ENCODE assay signal across 8 cellular contexts in the genomic region with DNA sequence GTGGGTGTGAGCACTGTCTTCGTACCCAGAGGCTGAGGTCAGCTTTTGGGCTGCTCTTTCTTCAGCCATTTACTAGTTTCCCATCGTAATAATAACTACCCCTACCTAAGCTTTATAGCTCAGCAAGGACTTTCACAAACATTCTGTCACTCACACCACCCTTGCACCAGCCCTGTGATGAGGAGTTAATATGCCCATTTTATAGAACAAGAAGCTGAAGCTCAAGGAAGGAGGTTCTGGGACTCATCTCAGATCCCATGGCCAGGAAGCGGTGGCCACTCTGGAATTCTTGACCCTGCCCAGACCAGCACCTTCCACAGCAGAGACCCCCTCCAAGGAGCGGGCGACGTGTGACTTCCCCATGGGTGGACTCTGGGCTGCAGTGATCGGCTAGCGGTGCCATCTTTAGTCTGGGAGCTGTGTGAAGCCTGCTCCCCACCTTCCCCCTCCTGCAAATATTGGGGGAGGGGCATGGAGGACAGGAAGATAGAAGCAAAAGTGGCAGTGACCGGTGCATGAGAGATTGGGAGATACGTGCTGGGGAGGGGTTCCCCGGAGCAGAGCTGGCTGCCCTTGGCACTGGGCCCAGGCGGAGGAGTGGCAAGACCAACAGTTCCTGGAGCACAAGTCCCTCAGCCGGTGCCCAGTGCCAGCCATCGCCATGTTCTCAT.
A peak's percentile ranks its signal among the peaks of the same experiment; 100 is the strongest.
DNase-seq lines count a peak whose midpoint lies in the region; ATAC-seq lines count a peak whose summit lies in the region.

No MANE protein-coding gene starts in this region.

- H3K9ac ChIP-seq in BLaER1 (no peak overlapping the region), mucosa of rectum (ENCODE audit: low read depth in 1 of 2, low read length in 2 of 2) (peak overlapping the region; percentile 47 to 66)

- DNase-seq in M059J (ENCODE audit: low read depth) (peak; percentile 22), caudate nucleus (lab: John Stamatoyannopoulos, UW) (peak in 27 of 61 donors; percentile 12 to 59 (median 35)), HK-2 (ENCODE audit: unreplicated experiment) (no peak), SK-N-DZ (ENCODE audit: low spot score) (no peak)
- DNase-seq in activated CD4-positive, alpha-beta T cell treated with anti-CD3 and anti-CD28 coated beads for 48 hours = no peak

- no peaks in the 10 kb centered on the region for H3K9me3 ChIP-seq in BLaER1
- H3K9me3 ChIP-seq in mucosa of rectum (ENCODE audit: control insufficient read depth in 2 of 2, low read length in 2 of 2) = no peaks in the 10 kb centered on the region

- peaks cover 80% of the 10 kb centered on the region for H3K4me1 ChIP-seq in BLaER1
- H3K4me1 ChIP-seq in mucosa of rectum (ENCODE audit: control insufficient read depth in 2 of 2, insufficient read depth in 2 of 2, low read length in 2 of 2) = peaks cover 61 to 69% of the 10 kb centered on the region in 2 donors

- H3K27me3 ChIP-seq in BLaER1 (no peaks in the 10 kb centered on the region), mucosa of rectum (ENCODE audit: control insufficient read depth in 2 of 2, insufficient read depth in 2 of 2, low read length in 2 of 2) (no peaks in the 10 kb centered on the region)

- H3K4me3 ChIP-seq in BLaER1 = no peak overlapping the region
- H3K4me3 ChIP-seq in mucosa of rectum (ENCODE audit: low read length in 2 of 2) = peak overlapping the region in 1 of 2 donors; percentile 37

- no peaks in the 10 kb centered on the region for H3K36me3 ChIP-seq in BLaER1
- no peaks in the 10 kb centered on the region for H3K36me3 ChIP-seq in mucosa of rectum (ENCODE audit: control insufficient read depth in 2 of 2, insufficient read depth in 2 of 2, low read length in 2 of 2)

- H3K27ac ChIP-seq in BLaER1 = peak overlapping the region; percentile 78
- peak overlapping the region; percentile 78 for H3K27ac ChIP-seq in caudate nucleus (ENCODE audit: low read depth, low read length)
- H3K27ac ChIP-seq in mucosa of rectum (ENCODE audit: low read depth in 2 of 2, low read length in 2 of 2) = peak overlapping the region; percentile 93 to 97

- no peak for ATAC-seq in GM21786 (IDR thresholded peaks at IDR 0.05; ENCODE audit: unreplicated experiment)

- peak overlapping the region; percentile 75 for H3K4me2 ChIP-seq in BLaER1

- no peaks in the 10 kb centered on the region for H4K20me1 ChIP-seq in BLaER1
